Comparison of ENCODE assay signal across 24 cellular contexts in the genomic region with DNA sequence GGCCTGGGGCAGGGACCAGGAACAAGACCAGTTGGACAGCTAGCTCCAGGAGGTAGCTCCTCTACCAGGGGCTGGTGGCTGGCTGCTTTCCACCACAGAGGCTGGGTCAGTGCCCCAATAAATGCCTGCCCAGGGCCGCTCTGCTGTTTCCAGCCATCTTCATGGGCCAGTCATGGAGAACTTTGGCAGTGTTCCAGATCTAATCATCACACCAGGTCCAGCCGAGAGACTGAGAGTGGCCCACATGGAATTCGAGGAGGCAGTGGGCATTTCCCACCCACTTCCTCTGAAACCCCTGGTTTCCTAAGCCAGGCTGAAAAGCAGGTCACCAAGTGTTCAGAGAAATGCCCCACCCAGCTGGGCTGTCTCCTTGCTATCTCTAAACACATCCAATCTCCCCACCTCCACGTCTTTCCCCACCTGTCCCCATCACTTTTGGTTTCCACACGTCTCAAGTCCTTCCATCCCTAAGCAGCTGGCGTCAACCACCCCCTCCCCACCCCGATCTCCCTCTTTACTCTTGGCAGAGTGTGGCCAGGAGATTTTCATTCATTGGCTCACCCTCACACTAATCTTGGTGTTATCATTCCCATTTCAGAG.
"Had no signal": no experiment of that assay in that cellular context is flagged by ENCODE, and none has a peak within 500 bp of the region (broad histone marks: within the 10 kb centered on the region; RNA-seq: fewer than 3 reads in every experiment).

No MANE protein-coding gene starts in this region.

- H3K27ac ChIP-seq: breast epithelium, gastroesophageal sphincter, hepatocyte, pancreas, psoas muscle, sigmoid colon, thoracic aorta, uterus had no signal

- H3K4me3 ChIP-seq: breast epithelium, gastroesophageal sphincter, hepatocyte, pancreas, psoas muscle, sigmoid colon, thoracic aorta, uterus had no signal

- H3K4me1 ChIP-seq: breast epithelium, psoas muscle had no signal

- H3K36me3 ChIP-seq: breast epithelium, gastroesophageal sphincter, pancreas, sigmoid colon, thoracic aorta, uterus had no signal

- FAIRE-seq: endothelial cell of umbilical vein, pancreas, small intestine had no signal

- H3K27me3 ChIP-seq: uterus had no signal

- H3K79me2 ChIP-seq: hepatocyte had no signal

- H3K9me3 ChIP-seq: breast epithelium, gastroesophageal sphincter, pancreas, psoas muscle, sigmoid colon, thoracic aorta, uterus had no signal

- DNase-seq: activated B cell treated with CpG ODN at 0.5 μM for 24 hours; activated CD4-positive, alpha-beta T cell treated with anti-CD3 and anti-CD28 coated beads, Interleukin-2, amount 50 U/mL, for 1 hour; activated CD8-positive, alpha-beta memory T cell treated with anti-CD3 and anti-CD28 coated beads, Interleukin-2, amount 10 ng/mL, durations not matched to agents 7 days and 5 days; activated CD8-positive, alpha-beta T cell treated with anti-CD3 and anti-CD28 coated beads, Interleukin-2, amount 10 ng/mL, durations not matched to agents 7 days and 5 days; activated naive CD8-positive, alpha-beta T cell treated with anti-CD3 and anti-CD28 coated beads, Interleukin-2, amount 50 U/mL, for 24 hours; activated T-cell treated with anti-CD3 and anti-CD28 coated beads, Interleukin-2, amount 50 U/mL, for 48 hours; amygdala; central memory CD4-positive, alpha-beta T cell; islet precursor cell; left cardiac atrium; naive B cell; nephron progenitor cell; pancreas; sigmoid colon; small intestine; stimulated activated CD4-positive, alpha-beta T cell treated with anti-CD3 and anti-CD28 coated beads, Interleukin-4, amount 100 ng/mL, for 24 hours; uterus had no signal

- H2AFZ ChIP-seq: hepatocyte had no signal

- H3K4me2 ChIP-seq: hepatocyte had no signal

- ATAC-seq: activated CD8-positive, alpha-beta memory T cell treated with anti-CD3 and anti-CD28 coated beads, Interleukin-2, amount 10 ng/mL, durations not matched to agents 7 days and 5 days; activated CD8-positive, alpha-beta T cell treated with anti-CD3 and anti-CD28 coated beads, Interleukin-2, amount 10 ng/mL, durations not matched to agents 7 days and 5 days; activated naive CD8-positive, alpha-beta T cell treated with anti-CD3 and anti-CD28 coated beads, Interleukin-2, amount 50 U/mL, for 24 hours; gastroesophageal sphincter; left cardiac atrium; pancreas; psoas muscle; stimulated activated effector memory CD8-positive, alpha-beta T cell treated with anti-CD3 and anti-CD28 coated beads, Interleukin-12 subunit alpha, Interleukin-12 subunit beta, amount 100 ng/mL, for 72 hours had no signal
